In the genomic region with DNA sequence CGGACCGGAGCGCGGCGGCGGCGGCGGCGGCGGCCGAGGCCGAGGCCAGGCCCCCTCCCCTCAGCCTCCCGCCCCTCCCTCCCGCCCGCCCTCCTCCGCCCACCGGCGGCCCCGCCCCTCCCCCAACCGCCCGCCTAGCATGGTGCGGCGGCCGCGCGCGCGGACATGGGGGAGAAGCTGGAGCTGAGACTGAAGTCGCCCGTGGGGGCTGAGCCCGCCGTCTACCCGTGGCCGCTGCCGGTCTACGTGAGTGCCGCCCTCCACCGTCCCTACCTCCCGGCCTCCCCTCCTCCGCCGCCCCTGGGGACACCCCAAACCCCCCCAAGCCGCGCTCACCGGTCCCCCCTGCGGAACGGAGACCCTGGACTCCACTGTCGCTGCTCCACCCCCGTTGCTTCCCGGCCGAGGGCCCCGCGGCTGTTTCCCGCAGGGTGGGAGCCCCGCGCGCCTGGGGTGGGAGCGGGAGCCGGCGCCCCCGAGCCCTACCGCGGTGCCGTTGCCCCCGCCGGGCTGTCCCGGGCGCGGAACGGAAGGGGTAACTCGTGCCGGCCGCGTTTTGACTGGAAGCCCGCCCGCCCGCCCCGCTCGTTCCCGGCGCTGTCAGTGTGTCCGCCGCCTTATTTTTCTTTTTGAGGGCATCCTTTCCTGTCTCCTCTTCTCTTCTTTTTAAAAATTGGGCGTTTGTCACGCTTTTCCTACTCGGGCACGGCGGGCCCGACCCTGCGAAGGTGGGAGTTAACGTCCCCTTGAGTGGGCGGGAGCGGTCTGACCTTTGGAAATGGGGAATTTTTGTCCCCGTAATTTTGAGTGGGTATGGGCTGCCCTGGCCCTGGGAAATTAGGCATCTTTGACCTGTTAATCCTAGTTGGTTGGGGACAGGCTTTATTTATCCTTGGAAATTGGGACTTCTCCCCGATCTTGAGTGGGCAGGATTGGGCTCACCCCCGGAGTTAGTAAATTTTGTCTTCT, we compare ENCODE assay signal across 8 cellular contexts. TPM values are rescaled to one million over a fixed set of nuclear protein-coding genes. Genes with fewer than 3 reads are reported as not detected.
DNase-seq lines count a peak whose midpoint lies in the region; ATAC-seq and TF ChIP-seq lines count a peak whose summit lies in the region.

No MANE protein-coding gene starts in this region.

- H3K9ac ChIP-seq in OCI-LY3 (ENCODE audit: low read length) = peak overlapping the region; percentile 83

- H4K20me1 ChIP-seq in OCI-LY3 (ENCODE audit: insufficient read depth, low read length) = peaks cover 48% of the 10 kb centered on the region

- H3K36me3 ChIP-seq in OCI-LY3 (replicated peaks; ENCODE audit: low read depth, low read length) (peaks cover 7% of the 10 kb centered on the region), brain microvascular endothelial cell (replicated peaks) (no peaks in the 10 kb centered on the region)

- CTCF ChIA-PET in AG04450 (lab: Charles Lee) = no interaction called here

- H3K4me3 Mint-ChIP-seq in stimulated activated naive CD8-positive, alpha-beta T cell treated with anti-CD3 and anti-CD28 coated beads, Interleukin-15, amount 100 ng/mL, for 72 hours = peak overlapping the region; percentile 96

- H3K4me1 Mint-ChIP-seq in stimulated activated naive CD8-positive, alpha-beta T cell treated with anti-CD3 and anti-CD28 coated beads, Interleukin-15, amount 100 ng/mL, for 72 hours = peaks cover 40% of the 10 kb centered on the region

- H3K27me3 ChIP-seq in AG04450 (ENCODE audit: control insufficient read depth, insufficient read depth, low read length) = no peaks in the 10 kb centered on the region
- no peaks in the 10 kb centered on the region for H3K27me3 ChIP-seq in OCI-LY3 (ENCODE audit: low read depth, low read length)
- H3K27me3 ChIP-seq in brain microvascular endothelial cell (replicated peaks) = no peaks in the 10 kb centered on the region

- no peaks in the 10 kb centered on the region for H3K27me3 Mint-ChIP-seq in stimulated activated naive CD8-positive, alpha-beta T cell treated with anti-CD3 and anti-CD28 coated beads, Interleukin-15, amount 100 ng/mL, for 72 hours

- peaks cover 52% of the 10 kb centered on the region for H3K79me2 ChIP-seq in OCI-LY3 (ENCODE audit: low read length)

- H3K4me3 ChIP-seq in AG04450 (ENCODE audit: low read depth, low read length) (peak overlapping the region; percentile 85), OCI-LY3 (ENCODE audit: low read length) (peak overlapping the region; percentile 87), brain microvascular endothelial cell (ENCODE audit: low read depth, low read length) (peak overlapping the region; percentile 88)

- no peaks in the 10 kb centered on the region for H3K9me3 Mint-ChIP-seq in stimulated activated naive CD8-positive, alpha-beta T cell treated with anti-CD3 and anti-CD28 coated beads, Interleukin-15, amount 100 ng/mL, for 72 hours

- POLR2A ChIA-PET in AG04450 (lab: Yijun Ruan, JAX) = interaction anchor here (0.6 to 1.2 kb wide), 3 partner anchors 22 to 463 kb away, joined by 3 to 5 read pairs (median 4); no protein-coding TSS in a partner anchor

- H3K9me3 ChIP-seq in AG04450 (ENCODE audit: control insufficient read depth, insufficient read depth, low read length) (no peaks in the 10 kb centered on the region), OCI-LY3 (ENCODE audit: insufficient read depth, low read length) (no peaks in the 10 kb centered on the region)

- DNase-seq in AG04450 (ENCODE audit: low read depth, low spot score) = no peak
- no peak for DNase-seq in brain microvascular endothelial cell
- DNase-seq in left kidney (ENCODE audit: low read depth, low spot score) = peak; percentile 48
- no peak for DNase-seq in stimulated activated naive CD8-positive, alpha-beta T cell treated with anti-CD3 and anti-CD28 coated beads, Interleukin-15, amount 100 ng/mL, for 72 hours
- no peak for DNase-seq in HT-29 (ENCODE audit: low spot score)

- in situ Hi-C loops in brain microvascular endothelial cell (cut with HindIII; ENCODE audit: low pct_ligation_motif_present, low sequenced_read_pairs) = no loop called here

- H3K4me2 ChIP-seq in OCI-LY3 (ENCODE audit: low read length) = peak overlapping the region; percentile 93

- H3K27ac ChIP-seq in AG04450 (ENCODE audit: low read depth, low read length) = peak overlapping the region; percentile 57
- H3K27ac ChIP-seq in OCI-LY3 (ENCODE audit: low read length) = peak overlapping the region; percentile 55
- H3K27ac ChIP-seq in brain microvascular endothelial cell = peak overlapping the region; percentile 80

- H3K27ac Mint-ChIP-seq in stimulated activated naive CD8-positive, alpha-beta T cell treated with anti-CD3 and anti-CD28 coated beads, Interleukin-15, amount 100 ng/mL, for 72 hours = peak overlapping the region; percentile 93 to 94

- no peak for TF ChIP-seq CTCF in AG04450 (IDR thresholded peaks at IDR 0.05; ENCODE audit: low read depth, low read length)
- TF ChIP-seq CTCF in OCI-LY3 (IDR thresholded peaks at IDR 0.05; ENCODE audit: low read depth, low read length) = no peak
- no peak for TF ChIP-seq CTCF in brain microvascular endothelial cell (IDR thresholded peaks at IDR 0.05; ENCODE audit: low read depth, low read length, missing control alignments)

- peaks cover 39% of the 10 kb centered on the region for H3K4me1 ChIP-seq in OCI-LY3 (ENCODE audit: low read length)

- no peak overlapping the region for H2AFZ ChIP-seq in OCI-LY3 (ENCODE audit: low read depth, low read length)

- ATAC-seq in GM21528 (IDR thresholded peaks at IDR 0.05; ENCODE audit: low FRiP score, unreplicated experiment) = peak; percentile 11
- ATAC-seq in stimulated activated naive CD8-positive, alpha-beta T cell treated with anti-CD3 and anti-CD28 coated beads, Interleukin-15, amount 100 ng/mL, for 72 hours = peak; percentile 58
- ATAC-seq in GM21786 (IDR thresholded peaks at IDR 0.05; ENCODE audit: unreplicated experiment) = no peak

RNA-seq across cellular contexts. Expression of gene DOT1L, which starts 0.6 kb away (rescaled TPM):
- polyA plus RNA-seq in AG04450 (2011; rRNA removed) = 3.2 and 4.3 TPM in 2 replicates
- 12.7 and 16.7 TPM in 2 replicates for polyA minus RNA-seq in AG04450 (2011; rRNA and poly(A)+ RNA removed)
- total RNA-seq in HT-29 (2014; rRNA removed; shearing (Covaris generic)) = 12.9 and 19.5 TPM in 2 replicates

RNA-seq across cellular contexts. Expression of gene AP3D1, which starts 12.9 kb away (rescaled TPM):
- polyA plus RNA-seq in AG04450 (2011; rRNA removed) = 68.2 and 94.4 TPM in 2 replicates
- 134 and 184 TPM in 2 replicates for polyA minus RNA-seq in AG04450 (2011; rRNA and poly(A)+ RNA removed)
- 143 and 145 TPM in 2 replicates for total RNA-seq in HT-29 (2014; rRNA removed; shearing (Covaris generic))
